8 cellular contexts compared by ENCODE assay signal in the genomic region with DNA sequence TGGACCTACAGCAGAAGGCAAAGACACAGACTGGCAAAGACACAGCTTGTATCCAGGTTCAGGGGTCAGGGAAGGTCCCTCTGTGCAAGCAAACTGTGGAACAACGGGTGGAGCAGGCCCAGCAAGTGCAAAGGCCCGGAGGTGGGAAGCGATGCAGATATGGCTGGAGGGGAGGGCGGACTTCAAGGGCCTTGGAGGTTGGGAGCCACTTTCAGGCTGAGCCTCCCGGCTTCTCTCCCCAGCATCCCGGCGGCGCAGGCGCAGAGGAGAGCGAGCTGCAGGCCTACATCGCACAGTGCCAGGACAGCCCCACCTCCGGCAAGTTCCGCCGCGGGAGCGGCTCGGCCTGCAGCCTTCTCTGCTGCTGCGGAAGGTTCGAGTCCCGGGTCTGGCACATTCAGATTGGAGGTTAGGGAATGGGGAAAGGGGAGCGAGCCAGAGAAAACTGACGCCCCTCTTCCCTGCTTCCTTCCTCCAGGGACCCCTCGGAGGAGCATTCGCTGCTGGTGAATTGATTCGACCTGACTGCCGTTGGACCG. TPM values are rescaled to one million over a fixed set of nuclear protein-coding genes. Genes with fewer than 3 reads are reported as not detected.
DNase-seq lines count a peak whose midpoint lies in the region; TF ChIP-seq lines count a peak whose summit lies in the region.

No MANE protein-coding gene starts in this region.

- TF ChIP-seq CTCF in BE2C (IDR thresholded peaks at IDR 0.05; ENCODE audit: low read depth, low read length) (no peak), dorsolateral prefrontal cortex (IDR thresholded peaks at IDR 0.05 in 54 of 56, conservative IDR thresholded peaks at IDR 0.05 in 2 of 56; ENCODE audit: low read depth in 1 of 56, partially characterized antibody in 56 of 56) (no peak), suprapubic skin (IDR thresholded peaks at IDR 0.05) (no peak)

- H3K9me3 ChIP-seq in BE2C (no peaks in the 10 kb centered on the region), suprapubic skin (no peaks in the 10 kb centered on the region)

- H3K27ac ChIP-seq in dorsolateral prefrontal cortex (peak overlapping the region; percentile 79 to 100 (median 97)), suprapubic skin (peak overlapping the region; percentile 86)

- TF ChIP-seq EP300 in suprapubic skin (IDR thresholded peaks at IDR 0.05): no peak

- DNase-seq in BE2C (peak; percentile 18), NCI-H2227 (lab: John Stamatoyannopoulos, UW; ENCODE audit: unreplicated experiment) (peak; percentile 87), dorsolateral prefrontal cortex (peak in 7 of 10 donors; percentile 48 to 84 (median 73)), lung microvascular endothelial cell (ENCODE audit: low read depth in 2 of 2) (peak; percentile 58 to 79), suprapubic skin (ENCODE audit: low spot score in 2 of 2) (no peak), NCI-H524 (lab: John Stamatoyannopoulos, UW) (no peak), T1000 (lab: John Stamatoyannopoulos, UW) (no peak), NAMALWA (ENCODE audit: low spot score) (no peak)

- H3K4me1 ChIP-seq in BE2C (no peaks in the 10 kb centered on the region), suprapubic skin (peaks cover 30% of the 10 kb centered on the region)

- H3K36me3 ChIP-seq in BE2C (no peaks in the 10 kb centered on the region; the same call in 1 of the 2 replicates), suprapubic skin (peaks cover 53% of the 10 kb centered on the region)

- H3K27me3 ChIP-seq in BE2C: no peaks in the 10 kb centered on the region
- no peaks in the 10 kb centered on the region for H3K27me3 ChIP-seq in dorsolateral prefrontal cortex
- H3K27me3 ChIP-seq in suprapubic skin: no peaks in the 10 kb centered on the region

- intact Hi-C loops in dorsolateral prefrontal cortex (cut with DNase I): loop anchor here in 1 of 2 donors (1.0 kb wide), 1 partner anchor 11 kb away; a partner anchor contains a TSS

- no peak for TF ChIP-seq POLR2A in suprapubic skin (IDR thresholded peaks at IDR 0.05)

- WGBS in suprapubic skin: 43% methylated on average over 17 of the region's 27 CpGs

- H3K4me3 ChIP-seq in BE2C (ENCODE audit: low read depth, low read length) (peak overlapping the region; percentile 88), dorsolateral prefrontal cortex (peak overlapping the region; percentile 69 to 99 (median 94)), suprapubic skin (peak overlapping the region; percentile 80)

RNA-seq across cellular contexts. Expression of a gene that starts 2.2 kb away (rescaled TPM):
- 55.4 TPM for polyA plus RNA-seq in BE2C (2012; ENCODE audit: insufficient read depth, insufficient read length, low read depth)
- total RNA-seq in dorsolateral prefrontal cortex: 100 to 1,000 TPM; 131 to 340 (median 192) TPM
- 59.9 and 88.3 TPM in 2 replicates for total RNA-seq in lung microvascular endothelial cell
- 100 to 1,000 TPM in 1 of 4 donors, 10 to 100 TPM in 3; 57.8 to 112 (median 78.5) TPM for total RNA-seq in suprapubic skin

RNA-seq across cellular contexts. Expression of a gene that starts 10.9 kb away (rescaled TPM):
- polyA plus RNA-seq in BE2C (2012; ENCODE audit: insufficient read depth, insufficient read length, low read depth): 56.7 TPM
- total RNA-seq in dorsolateral prefrontal cortex (10 to 100 TPM; 21.1 to 64.6 (median 33.5) TPM), lung microvascular endothelial cell (3.3 and 5.4 TPM in 2 replicates), suprapubic skin (10 to 100 TPM; 15.9 to 43.6 (median 29.5) TPM)

RNA-seq across cellular contexts. Expression of a gene that starts 17.4 kb away (rescaled TPM):
- 91.0 TPM for polyA plus RNA-seq in BE2C (2012; ENCODE audit: insufficient read depth, insufficient read length, low read depth)
- total RNA-seq in dorsolateral prefrontal cortex (100 to 1,000 TPM in 76 of 120 experiments, 10 to 100 TPM in 44; 69.6 to 225 (median 107) TPM), lung microvascular endothelial cell (10.7 and 12.9 TPM in 2 replicates), suprapubic skin (10 to 100 TPM; 28.7 to 48.5 (median 39.5) TPM)

RNA-seq across cellular contexts. Expression of a gene that starts 44.5 kb away (rescaled TPM):
- polyA plus RNA-seq in BE2C (2012; ENCODE audit: insufficient read depth, insufficient read length, low read depth): 0.97 TPM
- total RNA-seq in dorsolateral prefrontal cortex: 1 to 10 TPM in 117 of 120 experiments, under 1 TPM in 3; 0.77 to 8.8 (median 3.2) TPM
- 1.3 and 1.6 TPM in 2 replicates for total RNA-seq in lung microvascular endothelial cell
- 1 to 10 TPM; 2.9 to 5.2 (median 4.1) TPM for total RNA-seq in suprapubic skin

Comparison
In these comparisons a context has a peak if more than half of its experiments do, and no peak if none do; other contexts are left out.
1. DNase-seq: peak in BE2C (single experiment), NCI-H2227 (single experiment), dorsolateral prefrontal cortex (7 of 10) and lung microvascular endothelial cell (2 of 2); none in suprapubic skin (0 of 2), NCI-H524 (0 of 2), T1000 (single experiment) and NAMALWA (single experiment).
2. Peak in every context shown above with its lines, with median percentiles within 50 percentile points of each other: H3K4me3 ChIP-seq.